Comparison of ENCODE assay signal across 17 cellular contexts in genomic region chr4:23061431-23061830, GRCh38.
DNase-seq lines count a peak whose midpoint lies in the region; ATAC-seq and TF ChIP-seq lines count a peak whose summit lies in the region.
"Had no signal": no experiment of that assay in that cellular context is flagged by ENCODE, and none has a peak within 500 bp of the region (broad histone marks: within the 10 kb centered on the region; RNA-seq: fewer than 3 reads in every experiment).

No MANE protein-coding gene starts in this region.

- intact Hi-C loops in Caco-2 (cut with micrococcal nuclease; ENCODE audit: unreplicated experiment), result no loop called here
- intact Hi-C loops in PC-3 (cut with micrococcal nuclease), result loop anchor here (10.0 kb wide), 2 partner anchors 73 to 77 kb away; no protein-coding TSS in a partner anchor
- intact Hi-C loops in mucosa of descending colon (cut with DNase I, micrococcal nuclease), result no loop called here
- intact Hi-C loops in vagina (cut with DNase I), result no loop called here

- DNase-seq in Caco-2 (peak; percentile 38 to 57), HT-29 (ENCODE audit: low spot score) (peak; percentile 68), PC-3 (peak; percentile 51), mucosa of descending colon (peak in 1 of 3 donors; percentile 69), vagina (ENCODE audit: extremely low spot score in 2 of 2) (no peak), iPS-NIHi7 (ENCODE audit: extremely low spot score) (no peak), SHP77 treated with DMSO at 0.1 percent for 48 hours (lab: John Stamatoyannopoulos, UW) (no peak)
- DNase-seq: ACHN; BE2C; CD4-positive, alpha-beta T cell; DMS153; DMS79; GDM1; HCEC 1CT had no signal

- H3K4me2 ChIP-seq in PC-3 (ENCODE audit: low read length), result no peak overlapping the region
- H3K4me2 ChIP-seq: GM23338 had no signal

- H3K4me3 ChIP-seq in Caco-2 (ENCODE audit: low read depth, low read length) (no peak overlapping the region), PC-3 (ENCODE audit: low read length) (no peak overlapping the region), mucosa of descending colon (no peak overlapping the region), vagina (no peak overlapping the region)
- H3K4me3 ChIP-seq: GM23338 had no signal

- TF ChIP-seq CTCF in Caco-2 (IDR thresholded peaks at IDR 0.05; ENCODE audit: insufficient read depth in 1 of 2, low read depth in 1 of 2, low read length in 1 of 2, severe bottlenecking in 1 of 2, unreplicated experiment in 1 of 2), result no peak
- no peak for TF ChIP-seq CTCF in PC-3 (conservative IDR thresholded peaks at IDR 0.05; ENCODE audit: low read depth, low read length)
- no peak for TF ChIP-seq CTCF in mucosa of descending colon (IDR thresholded peaks at IDR 0.05)
- no peak for TF ChIP-seq CTCF in vagina (IDR thresholded peaks at IDR 0.05)

- H3K9me3 Mint-ChIP-seq in Caco-2 (ENCODE audit: unreplicated experiment), result no peaks in the 10 kb centered on the region
- H3K9me3 Mint-ChIP-seq: GM23338 had no signal

- BruUV-seq in Caco-2 (replicated peaks; lab: Mats Ljungman, UMichigan) (no TSS peak), PC-3 (replicated peaks; lab: Mats Ljungman, UMichigan) (no TSS peak)

- CTCF ChIA-PET in Caco-2 (lab: Charles Lee), result no interaction called here
- CTCF ChIA-PET in PC-3 (lab: Charles Lee), result no interaction called here

- H3F3A ChIP-seq in PC-3 (ENCODE audit: low read length, unreplicated experiment), result no peaks in the 10 kb centered on the region

- no peaks in the 10 kb centered on the region for H3K9me3 ChIP-seq in Caco-2
- H3K9me3 ChIP-seq in PC-3 (ENCODE audit: low read length), result no peaks in the 10 kb centered on the region
- H3K9me3 ChIP-seq in mucosa of descending colon, result no peaks in the 10 kb centered on the region
- H3K9me3 ChIP-seq in vagina, result no peaks in the 10 kb centered on the region
- H3K9me3 ChIP-seq: BE2C had no signal

- peak; percentile 40 for ATAC-seq in PC-3
- peak; percentile 98 for ATAC-seq in mucosa of descending colon
- ATAC-seq: GM23338 had no signal

- no peaks in the 10 kb centered on the region for H3K27me3 Mint-ChIP-seq in Caco-2 (ENCODE audit: insufficient read depth, unreplicated experiment)
- H3K27me3 Mint-ChIP-seq: CD4-positive, alpha-beta T cell had no signal

- peaks cover 10% of the 10 kb centered on the region; the same call in 1 of the 2 replicates for H3K4me1 ChIP-seq in Caco-2
- H3K4me1 ChIP-seq in PC-3 (ENCODE audit: insufficient read depth, low read length), result peaks cover 15% of the 10 kb centered on the region
- H3K4me1 ChIP-seq in mucosa of descending colon (ENCODE audit: low read depth), result peaks cover 5% of the 10 kb centered on the region
- no peaks in the 10 kb centered on the region for H3K4me1 ChIP-seq in vagina
- H3K4me1 ChIP-seq: BE2C had no signal

- H3K4me1 Mint-ChIP-seq in Caco-2 (ENCODE audit: low read depth, unreplicated experiment), result peaks cover 19% of the 10 kb centered on the region

- H3K27me3 ChIP-seq in Caco-2 (replicated peaks; ENCODE audit: control insufficient read depth, insufficient read depth, low read length) (no peaks in the 10 kb centered on the region), PC-3 (ENCODE audit: low read length) (no peaks in the 10 kb centered on the region), vagina (no peaks in the 10 kb centered on the region)
- H3K27me3 ChIP-seq: BE2C had no signal

- no peak for TF ChIP-seq POLR2A in vagina (IDR thresholded peaks at IDR 0.05)

- H3K36me3 Mint-ChIP-seq in Caco-2 (ENCODE audit: insufficient read depth, unreplicated experiment), result peaks cover 5% of the 10 kb centered on the region

- POLR2A ChIA-PET in Caco-2 (lab: Charles Lee), result no interaction called here
- POLR2A ChIA-PET in PC-3 (lab: Charles Lee; ENCODE audit: unreplicated experiment), result no interaction called here

- no peak overlapping the region for H2AFZ ChIP-seq in PC-3 (ENCODE audit: low read length)
- H2AFZ ChIP-seq: GM23338 had no signal

- no peak overlapping the region for H3K27ac ChIP-seq in PC-3 (ENCODE audit: low read length)
- no peak overlapping the region for H3K27ac ChIP-seq in vagina
- H3K27ac ChIP-seq: C4-2B, HL-60 had no signal

- no peaks in the 10 kb centered on the region for H3K36me3 ChIP-seq in Caco-2 (ENCODE audit: control insufficient read depth, insufficient read depth, low read length)
- no peaks in the 10 kb centered on the region for H3K36me3 ChIP-seq in PC-3 (ENCODE audit: low read depth, low read length)
- H3K36me3 ChIP-seq in mucosa of descending colon (ENCODE audit: low read depth), result no peaks in the 10 kb centered on the region
- H3K36me3 ChIP-seq in vagina, result no peaks in the 10 kb centered on the region
- H3K36me3 ChIP-seq: BE2C had no signal

- no peak overlapping the region for H3K9ac ChIP-seq in PC-3 (ENCODE audit: low read length)

- H3K9me2 ChIP-seq in PC-3 (replicated peaks; ENCODE audit: low read length), result no peaks in the 10 kb centered on the region

- H3K4me3 Mint-ChIP-seq in Caco-2 (ENCODE audit: unreplicated experiment), result no peak overlapping the region
- H3K4me3 Mint-ChIP-seq: CD4-positive, alpha-beta T cell; GM23338 had no signal

- H4K20me1 ChIP-seq in PC-3 (ENCODE audit: low read length), result no peaks in the 10 kb centered on the region

- H3K27ac Mint-ChIP-seq in Caco-2 (ENCODE audit: unreplicated experiment), result peak overlapping the region; percentile 23
- H3K27ac Mint-ChIP-seq: CD4-positive, alpha-beta T cell had no signal

- H3K79me2 ChIP-seq in PC-3 (ENCODE audit: low read length), result no peaks in the 10 kb centered on the region

Comparison
In these comparisons a context has a peak if more than half of its experiments do, and no peak if none do; other contexts are left out.
1. DNase-seq: peak in Caco-2 (2 of 2), HT-29 (single experiment) and PC-3 (single experiment); none in vagina (0 of 2), iPS-NIHi7 (single experiment) and SHP77 treated with DMSO at 0.1 percent for 48 hours (single experiment).